Comparison of ENCODE assay signal across 7 cellular contexts in genomic region chr7:49839863-49840262, GRCh38.
"Had no signal": no experiment of that assay in that cellular context is flagged by ENCODE, and none has a peak within 500 bp of the region (broad histone marks: within the 10 kb centered on the region; RNA-seq: fewer than 3 reads in every experiment).

No MANE protein-coding gene starts in this region.

- H3K4me3 Mint-ChIP-seq: HFFc6 had no signal

- H3K9me3 ChIP-seq: HAP-1 had no signal

- H3K36me3 ChIP-seq: HAP-1 had no signal

- H3K27ac Mint-ChIP-seq: HFFc6 had no signal

- H3K4me1 ChIP-seq: HAP-1 had no signal

- H3K4me3 ChIP-seq: HAP-1 had no signal

- ATAC-seq: HCT116, HepG2 had no signal

- DNase-seq: GOT3, H7, HFFc6 had no signal

- H3K27ac ChIP-seq: HL-60 had no signal
